ENCODE assay signal across 8 cellular contexts in genomic region chr1:36154765-36155559, GRCh38. TPM values are rescaled to one million over a fixed set of nuclear protein-coding genes. Genes with fewer than 3 reads are reported as not detected.
DNase-seq lines count a peak whose midpoint lies in the region; TF ChIP-seq lines count a peak whose summit lies in the region.

No MANE protein-coding gene starts in this region.

- no peaks in the 10 kb centered on the region for H3K27me3 ChIP-seq in layer of hippocampus (ENCODE audit: control insufficient read depth, insufficient read depth, low read length)
- H3K27me3 ChIP-seq in thymus (ENCODE audit: control insufficient read depth, insufficient read depth): no peaks in the 10 kb centered on the region

- no peaks in the 10 kb centered on the region for H3K27me3 Mint-ChIP-seq in activated naive CD4-positive, alpha-beta T cell treated with anti-CD3 and anti-CD28 coated beads, Interleukin-2, amount 10 ng/mL, durations not matched to agents 7 days and 5 days

- peaks cover 24% of the 10 kb centered on the region for H3K36me3 Mint-ChIP-seq in activated naive CD4-positive, alpha-beta T cell treated with anti-CD3 and anti-CD28 coated beads, Interleukin-2, amount 10 ng/mL, durations not matched to agents 7 days and 5 days

- POLR2A ChIA-PET in HEK293T (lab: Yijun Ruan, JAX): interaction anchor here (0.9 to 1.5 kb wide), 4 partner anchors 16 to 232 kb away, joined by 3 to 5 read pairs (median 4); no protein-coding TSS in a partner anchor

- H3K4me1 ChIP-seq in thymus (ENCODE audit: control insufficient read depth, insufficient read depth, low read length): peaks cover 33% of the 10 kb centered on the region

- CTCF ChIA-PET in activated naive CD4-positive, alpha-beta T cell treated with anti-CD3 and anti-CD28 coated beads, Interleukin-2, amount 10 ng/mL, durations not matched to agents 7 days and 5 days (lab: Charles Lee): interaction anchor here (9.5 kb wide), 1 partner anchor 32 kb away, joined by 179 read pairs; no protein-coding TSS in a partner anchor
- CTCF ChIA-PET in HEK293T (lab: Yijun Ruan, JAX): interaction anchor here (1.3 kb wide), 1 partner anchor 33 kb away, joined by 3 read pairs; no protein-coding TSS in a partner anchor

- H3K4me3 Mint-ChIP-seq in activated naive CD4-positive, alpha-beta T cell treated with anti-CD3 and anti-CD28 coated beads, Interleukin-2, amount 10 ng/mL, durations not matched to agents 7 days and 5 days: peak overlapping the region; percentile 87

- no peaks in the 10 kb centered on the region for H3K36me3 ChIP-seq in thymus (ENCODE audit: control insufficient read depth, insufficient read depth)

- H3K27ac ChIP-seq in layer of hippocampus (ENCODE audit: low read depth, low read length): peak overlapping the region; percentile 100
- H3K27ac ChIP-seq in thymus (ENCODE audit: low read depth): peak overlapping the region; percentile 95

- in situ Hi-C loops in astrocyte of the cerebellum (cut with HindIII; ENCODE audit: low sequenced_read_pairs): no loop called here

- no peaks in the 10 kb centered on the region for H3K9me3 Mint-ChIP-seq in activated naive CD4-positive, alpha-beta T cell treated with anti-CD3 and anti-CD28 coated beads, Interleukin-2, amount 10 ng/mL, durations not matched to agents 7 days and 5 days

- 32% methylated on average over 10 of the region's 10 CpGs for WGBS in thymus

- H3K27ac Mint-ChIP-seq in activated naive CD4-positive, alpha-beta T cell treated with anti-CD3 and anti-CD28 coated beads, Interleukin-2, amount 10 ng/mL, durations not matched to agents 7 days and 5 days: peak overlapping the region; percentile 92

- no peak for DNase-seq in activated naive CD4-positive, alpha-beta T cell treated with anti-CD3 and anti-CD28 coated beads, Interleukin-2, amount 10 ng/mL, durations not matched to agents 7 days and 5 days
- no peak for DNase-seq in activated naive CD4-positive, alpha-beta T cell treated with Interleukin-2 at 50 U/mL for 16 hours
- DNase-seq in astrocyte of the cerebellum (ENCODE audit: low read depth) (no peak), GM19238 (ENCODE audit: insufficient read length, low spot score) (no peak), HEK293T (ENCODE audit: extremely low spot score) (no peak)
- no peak for DNase-seq in stimulated activated CD4-positive, alpha-beta T cell treated with anti-CD3 and anti-CD28 coated beads, Interleukin-2, amount 100 ng/mL, for 48 hours

- peak overlapping the region; percentile 68 for H3K4me3 ChIP-seq in astrocyte of the cerebellum (ENCODE audit: low read depth, low read length)
- H3K4me3 ChIP-seq in thymus (ENCODE audit: low read length): peak overlapping the region; percentile 99

- H3K9me3 ChIP-seq in thymus (ENCODE audit: control insufficient read depth): no peaks in the 10 kb centered on the region

- peaks cover 77% of the 10 kb centered on the region for H3K4me1 Mint-ChIP-seq in activated naive CD4-positive, alpha-beta T cell treated with anti-CD3 and anti-CD28 coated beads, Interleukin-2, amount 10 ng/mL, durations not matched to agents 7 days and 5 days

- TF ChIP-seq CTCF in astrocyte of the cerebellum (IDR thresholded peaks at IDR 0.05; ENCODE audit: low read depth, low read length, missing control alignments): no peak

TF ChIP-seq in HEK293T, 16 proteins besides CTCF, POLR2A, EP300 and RAD21:
- TF ChIP-seq ZNF384 (IDR thresholded peaks at IDR 0.05): no peak
- no peak for TF ChIP-seq NFRKB (IDR thresholded peaks at IDR 0.05)
- TF ChIP-seq TARDBP (IDR thresholded peaks at IDR 0.05): no peak
- no peak for TF ChIP-seq ELF4 (IDR thresholded peaks at IDR 0.05)
- no peak for TF ChIP-seq FOXK2 (IDR thresholded peaks at IDR 0.05)
- no peak for TF ChIP-seq CTBP1 (IDR thresholded peaks at IDR 0.05; ENCODE audit: borderline replicate concordance)
- no peak for TF ChIP-seq FOXA1 (IDR thresholded peaks at IDR 0.05)
- no peak for TF ChIP-seq SP1 (IDR thresholded peaks at IDR 0.05)
- no peak for TF ChIP-seq L3MBTL2 (conservative IDR thresholded peaks at IDR 0.05)
- no peak for TF ChIP-seq FOXM1 (IDR thresholded peaks at IDR 0.05; ENCODE audit: borderline replicate concordance)
- no peak for TF ChIP-seq BHLHE40 (IDR thresholded peaks at IDR 0.05; ENCODE audit: borderline replicate concordance)
- TF ChIP-seq HDGF (IDR thresholded peaks at IDR 0.05; ENCODE audit: borderline replicate concordance): no peak
- TF ChIP-seq ARNT (IDR thresholded peaks at IDR 0.05): no peak
- no peak for TF ChIP-seq PKNOX1 (IDR thresholded peaks at IDR 0.05)
- TF ChIP-seq LEF1 (IDR thresholded peaks at IDR 0.05; ENCODE audit: borderline replicate concordance): no peak
- no peak for TF ChIP-seq SUZ12 (IDR thresholded peaks at IDR 0.05)
TF ChIP-seq in HEK293T: peak in this region for 0.

RNA-seq across cellular contexts. Expression of gene MAP7D1, which starts 1.0 kb away (rescaled TPM):
- polyA plus RNA-seq in thymus: 68.6 TPM

RNA-seq across cellular contexts. Expression of gene TRAPPC3, which starts 5.7 kb away (rescaled TPM):
- polyA plus RNA-seq in thymus: 73.6 TPM

RNA-seq across cellular contexts. Expression of gene COL8A2, which starts 29.9 kb away (rescaled TPM):
- polyA plus RNA-seq in thymus: 6.7 TPM
